In the genomic region with DNA sequence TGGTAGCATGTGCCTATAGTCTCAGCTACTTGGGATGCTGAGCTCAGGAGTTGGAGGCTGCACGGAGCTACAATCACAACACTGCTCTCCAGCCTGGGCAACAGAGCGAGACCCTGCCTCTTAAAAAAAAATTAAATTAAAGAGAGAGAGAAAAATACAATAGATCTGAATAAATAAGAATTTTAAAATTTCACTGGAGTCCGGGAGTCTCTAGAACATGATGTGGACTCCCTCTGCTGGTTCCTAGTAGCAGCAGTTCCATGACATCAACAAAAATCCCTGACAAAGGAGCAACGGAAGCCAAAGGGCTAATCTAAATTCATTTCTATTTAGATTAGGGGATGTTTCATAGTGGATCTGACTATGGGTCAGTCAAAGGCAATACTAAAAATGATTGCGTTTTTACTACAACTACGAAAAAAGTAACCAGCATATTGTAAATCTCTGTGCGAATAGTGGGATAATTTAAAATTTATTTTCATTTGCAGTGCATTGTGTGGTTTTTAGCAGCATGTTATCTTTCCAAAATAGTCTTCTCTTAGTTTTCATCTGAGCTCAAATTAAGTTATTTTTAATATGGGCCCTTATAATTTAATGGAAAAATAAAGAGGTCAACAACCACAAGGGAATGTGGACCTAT, we compare ENCODE assay signal across 9 cellular contexts. TPM values are rescaled to one million over a fixed set of nuclear protein-coding genes. Genes with fewer than 3 reads are reported as not detected.
A peak's percentile ranks its signal among the peaks of the same experiment; 100 is the strongest.
DNase-seq lines count a peak whose midpoint lies in the region; ATAC-seq and TF ChIP-seq lines count a peak whose summit lies in the region.
"Had no signal": no experiment of that assay in that cellular context is flagged by ENCODE, and none has a peak within 500 bp of the region (broad histone marks: within the 10 kb centered on the region; RNA-seq: fewer than 3 reads in every experiment).

No MANE protein-coding gene starts in this region.

- no peaks in the 10 kb centered on the region for H3K27me3 ChIP-seq in Peyer's patch

- no peak for TF ChIP-seq POLR2A in Peyer's patch (IDR thresholded peaks at IDR 0.05)

- TF ChIP-seq CTCF in Peyer's patch (IDR thresholded peaks at IDR 0.05) = peak in 4 of 6 experiments; percentile 14 to 41 (median 30)

- ATAC-seq in HG02623 (IDR thresholded peaks at IDR 0.05; ENCODE audit: unreplicated experiment) = no peak

- H3K4me1 ChIP-seq in Peyer's patch = peaks cover 0 to 2% (median 0%) of the 10 kb centered on the region in 4 donors

- no peak overlapping the region for H3K27ac ChIP-seq in Peyer's patch
- H3K27ac ChIP-seq in substantia nigra (ENCODE audit: low read depth, low read length, poor library complexity, severe bottlenecking) = peak overlapping the region; percentile 37

- peak; percentile 13 to 30 for DNase-seq in NCI-H2081 (lab: John Stamatoyannopoulos, UW)
- DNase-seq in NCI-H2081 treated with DMSO at 0.1 percent for 48 hours (lab: John Stamatoyannopoulos, UW) = no peak
- no peak for DNase-seq in Peyer's patch
- DNase-seq in fibroblast of the conjunctiva (ENCODE audit: low read depth) = peak; percentile 34
- DNase-seq in substantia nigra (lab: John Stamatoyannopoulos, UW) = peak in 15 of 49 donors; percentile 1 to 53 (median 10)
- DNase-seq in activated T-cell treated with anti-CD3 and anti-CD28 coated beads, Interleukin-2, amount 50 U/mL, for 1 hour = no peak
- no peak for DNase-seq in NCI-H1092 treated with DMSO at 0.1 percent for 48 hours (lab: John Stamatoyannopoulos, UW)
- DNase-seq: right cardiac atrium had no signal

- H3K9me3 ChIP-seq in Peyer's patch = no peaks in the 10 kb centered on the region

- H3K4me3 ChIP-seq in Peyer's patch = no peak overlapping the region

- peaks cover 0 to 5% (median 0%) of the 10 kb centered on the region in 3 donors for H3K36me3 ChIP-seq in Peyer's patch

RNA-seq across cellular contexts. Expression of a gene that starts 6.7 kb away (rescaled TPM):
- total RNA-seq in Peyer's patch = 10 to 100 TPM; 15.0 to 24.0 (median 21.3) TPM

RNA-seq across cellular contexts. Expression of a gene that starts 39.4 kb away (rescaled TPM):
- total RNA-seq in Peyer's patch = 10 to 100 TPM; 18.2 to 46.4 (median 26.2) TPM

Comparison
In these comparisons a context has a peak if more than half of its experiments do, and no peak if none do; other contexts are left out.
1. DNase-seq: peak in NCI-H2081 (2 of 2) and fibroblast of the conjunctiva (single experiment); none in NCI-H2081 treated with DMSO at 0.1 percent for 48 hours (single experiment), Peyer's patch (0 of 3), activated T-cell treated with anti-CD3 and anti-CD28 coated beads, Interleukin-2, amount 50 U/mL, for 1 hour (single experiment) and NCI-H1092 treated with DMSO at 0.1 percent for 48 hours (single experiment).